Comparison of ENCODE assay signal across 1 cellular context in genomic region chr15:65529754-65530317, GRCh38.
TF ChIP-seq lines count a peak whose summit lies in the region.

No MANE protein-coding gene starts in this region.

TF ChIP-seq in HCT116, 20 proteins besides CTCF, POLR2A, EP300 and RAD21 (continued from another document):
- TF ChIP-seq REST (IDR thresholded peaks at IDR 0.05; ENCODE audit: low read depth): no peak
- no peak for TF ChIP-seq POLR2AphosphoS5 (IDR thresholded peaks at IDR 0.05; ENCODE audit: low read depth, low read length)
- TF ChIP-seq TCF7L2 (IDR thresholded peaks at IDR 0.05; ENCODE audit: borderline replicate concordance, extremely low read depth, insufficient read depth, insufficient read length): no peak
- no peak for TF ChIP-seq ZFX (IDR thresholded peaks at IDR 0.05)
- TF ChIP-seq MAX (IDR thresholded peaks at IDR 0.05): no peak
- TF ChIP-seq SIN3A (IDR thresholded peaks at IDR 0.05; ENCODE audit: low read depth): no peak
- no peak for TF ChIP-seq EZH2phosphoT487 (IDR thresholded peaks at IDR 0.05; ENCODE audit: borderline replicate concordance)
